In the genomic region with DNA sequence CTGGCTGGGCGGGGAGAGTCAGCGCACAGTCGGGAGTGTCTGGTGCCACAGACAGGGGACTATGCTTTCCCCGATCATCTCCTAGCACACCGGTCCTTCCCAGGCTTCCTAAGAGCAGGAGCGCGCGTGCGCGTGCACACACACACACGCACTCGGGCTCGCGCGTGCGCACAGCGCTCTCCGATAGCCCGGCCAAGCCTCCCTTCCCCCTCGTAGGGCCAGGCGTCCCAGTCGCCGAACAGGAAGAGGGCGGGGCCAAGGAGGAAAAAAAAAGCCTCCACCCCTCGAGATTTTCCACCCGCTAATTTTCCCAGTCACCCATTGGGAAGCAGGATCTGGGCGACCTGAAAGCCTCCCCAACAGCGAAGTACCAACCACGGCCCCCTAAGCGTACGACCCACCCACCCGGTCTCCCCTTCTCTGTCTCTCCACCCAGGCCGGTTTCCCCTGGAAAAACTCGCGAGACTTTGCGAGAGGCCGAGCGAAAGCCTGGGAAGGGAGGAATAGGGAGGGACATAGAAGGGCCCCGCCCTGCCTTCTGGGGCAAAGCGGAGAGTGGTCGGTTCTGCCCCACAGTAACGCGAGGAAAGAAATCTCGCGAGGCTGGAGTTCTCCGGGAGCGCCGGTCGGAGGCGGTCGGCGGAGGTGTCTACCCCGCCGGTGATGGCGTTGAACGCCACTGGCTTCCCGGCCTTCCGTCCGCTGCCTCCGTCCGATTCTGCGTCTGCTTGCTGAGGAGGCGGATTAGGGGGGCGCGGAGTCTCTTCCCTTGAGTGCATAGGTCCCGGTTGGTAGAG, we compare ENCODE assay signal across 8 cellular contexts. TPM values are rescaled to one million over a fixed set of nuclear protein-coding genes. Genes with fewer than 3 reads are reported as not detected.
DNase-seq lines count a peak whose midpoint lies in the region; ATAC-seq and TF ChIP-seq lines count a peak whose summit lies in the region.

A gene (plus strand): TSS at position 608 of the 797 bp plus-strand sequence. CDS start 15,689 bp downstream, outside the sequence.
A gene with protein sequence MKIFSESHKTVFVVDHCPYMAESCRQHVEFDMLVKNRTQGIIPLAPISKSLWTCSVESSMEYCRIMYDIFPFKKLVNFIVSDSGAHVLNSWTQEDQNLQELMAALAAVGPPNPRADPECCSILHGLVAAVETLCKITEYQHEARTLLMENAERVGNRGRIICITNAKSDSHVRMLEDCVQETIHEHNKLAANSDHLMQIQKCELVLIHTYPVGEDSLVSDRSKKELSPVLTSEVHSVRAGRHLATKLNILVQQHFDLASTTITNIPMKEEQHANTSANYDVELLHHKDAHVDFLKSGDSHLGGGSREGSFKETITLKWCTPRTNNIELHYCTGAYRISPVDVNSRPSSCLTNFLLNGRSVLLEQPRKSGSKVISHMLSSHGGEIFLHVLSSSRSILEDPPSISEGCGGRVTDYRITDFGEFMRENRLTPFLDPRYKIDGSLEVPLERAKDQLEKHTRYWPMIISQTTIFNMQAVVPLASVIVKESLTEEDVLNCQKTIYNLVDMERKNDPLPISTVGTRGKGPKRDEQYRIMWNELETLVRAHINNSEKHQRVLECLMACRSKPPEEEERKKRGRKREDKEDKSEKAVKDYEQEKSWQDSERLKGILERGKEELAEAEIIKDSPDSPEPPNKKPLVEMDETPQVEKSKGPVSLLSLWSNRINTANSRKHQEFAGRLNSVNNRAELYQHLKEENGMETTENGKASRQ (minus strand): TSS at position 119 of the 797 bp plus-strand sequence. CDS start 1,178 bp downstream, outside the sequence.

- peak within 1 kb of the TSS; percentile 97 for H3K27ac ChIP-seq in cardiac muscle cell
- H3K27ac ChIP-seq in trophoblast cell (ENCODE audit: low read depth, low read length): peak within 1 kb of the TSS; percentile 91
- H3K27ac ChIP-seq in transverse colon: peak within 1 kb of the TSS; percentile 93 to 97 (median 94)

- in situ Hi-C loops in transverse colon (cut with MboI; ENCODE audit: low pct_ligation_motif_present in 1 of 4, low pct_unique_long_range_greater_than_20kb in 1 of 4, low sequenced_read_pairs in 3 of 4): no loop called here

- no peak within 1 kb of the TSS for H2AK5ac ChIP-seq in trophoblast cell (ENCODE audit: low read length)

- WGBS in trophoblast cell (ENCODE audit: extremely low coverage, insufficient coverage, insufficient read length): no CpG with 5 or more reads among the region's 66 CpGs
- WGBS in transverse colon (ENCODE audit: low coverage in 1 of 2), 2 donors: 1% methylated on average over 50 of the region's 66 CpGs; no CpG with 5 or more reads in 1 of the 2 donors

- H3K36me3 ChIP-seq in adipocyte (ENCODE audit: control insufficient read depth, insufficient read depth, low read length, severe bottlenecking): peaks cover 6% of the 10 kb centered on the region
- H3K36me3 ChIP-seq in cardiac muscle cell: no peaks in the 10 kb centered on the region
- H3K36me3 ChIP-seq in trophoblast cell (ENCODE audit: control insufficient read depth in 1 of 2, insufficient read depth in 2 of 2, low read length in 2 of 2): no peaks in the 10 kb centered on the region
- peaks cover 0 to 7% (median 0%) of the 10 kb centered on the region in 4 donors for H3K36me3 ChIP-seq in transverse colon

- H3K27me3 ChIP-seq in adipocyte (replicated peaks; ENCODE audit: control insufficient read depth, insufficient read depth, low read length) (no peaks in the 10 kb centered on the region), cardiac muscle cell (no peaks in the 10 kb centered on the region), trophoblast cell (ENCODE audit: insufficient read depth, low read length) (no peaks in the 10 kb centered on the region), transverse colon (no peaks in the 10 kb centered on the region)

- peak within 1 kb of the TSS; percentile 68 for H3K18ac ChIP-seq in trophoblast cell (ENCODE audit: low read length)

- H3K9me3 ChIP-seq in adipocyte (ENCODE audit: control insufficient read depth, low read length) (no peaks in the 10 kb centered on the region), cardiac muscle cell (ENCODE audit: low read depth) (no peaks in the 10 kb centered on the region), trophoblast cell (ENCODE audit: insufficient read depth, low read depth, low read length) (no peaks in the 10 kb centered on the region), transverse colon (no peaks in the 10 kb centered on the region)

- intact Hi-C loops in transverse colon (cut with DNase I; ENCODE audit: low total_unique reads): loop anchor here (5.0 kb wide), 1 partner anchor 74 kb away; a partner anchor contains a TSS

- peaks cover 5% of the 10 kb centered on the region for H3K79me1 ChIP-seq in trophoblast cell (ENCODE audit: low read length)

- peak within 1 kb of the TSS; percentile 73 for H4K8ac ChIP-seq in trophoblast cell (ENCODE audit: low read depth, low read length)

- H3K4me1 ChIP-seq in adipocyte (ENCODE audit: control insufficient read depth, insufficient read depth, low read length) (peaks cover 59% of the 10 kb centered on the region), cardiac muscle cell (ENCODE audit: low read depth) (peaks cover 21% of the 10 kb centered on the region), trophoblast cell (ENCODE audit: control insufficient read depth in 1 of 2, insufficient read depth in 2 of 2, low read length in 2 of 2) (peaks cover 0 to 3% of the 10 kb centered on the region in 2 experiments), transverse colon (peaks cover 6 to 52% (median 40%) of the 10 kb centered on the region in 4 donors)

- H3K9ac ChIP-seq in adipocyte (ENCODE audit: low read length) (peak within 1 kb of the TSS; percentile 99), trophoblast cell (ENCODE audit: low read length) (peak within 1 kb of the TSS; percentile 98)

- H3K4me3 ChIP-seq in GM12875 (ENCODE audit: low read depth, low read length) (peak within 1 kb of the TSS; percentile 96), adipocyte (ENCODE audit: low read length) (peak within 1 kb of the TSS; percentile 100), cardiac muscle cell (peak within 1 kb of the TSS; percentile 87), trophoblast cell (ENCODE audit: low read depth, low read length) (peak within 1 kb of the TSS; percentile 94), transverse colon (peak within 1 kb of the TSS; percentile 65 to 88 (median 76))

- peaks cover 6% of the 10 kb centered on the region for H3K79me2 ChIP-seq in trophoblast cell (ENCODE audit: control insufficient read depth, insufficient read depth, low read length, poor library complexity)

- peak within 1 kb of the TSS; percentile 85 for H2AFZ ChIP-seq in trophoblast cell (ENCODE audit: insufficient read depth, low read length, poor library complexity)

- no peak for TF ChIP-seq CTCF in GM12875 (IDR thresholded peaks at IDR 0.05; ENCODE audit: borderline replicate concordance, insufficient read depth, low read depth, low read length)
- TF ChIP-seq CTCF in cardiac muscle cell (IDR thresholded peaks at IDR 0.05; ENCODE audit: low read depth, low read length): no peak
- TF ChIP-seq CTCF in transverse colon (IDR thresholded peaks at IDR 0.05): no peak

- H2BK120ac ChIP-seq in trophoblast cell (ENCODE audit: insufficient read depth, low read length, poor library complexity): peak within 1 kb of the TSS; percentile 24

- H3K4me2 ChIP-seq in trophoblast cell (ENCODE audit: low read length): peak within 1 kb of the TSS; percentile 89

- no peak within 1 kb of the TSS for H3K23ac ChIP-seq in trophoblast cell (ENCODE audit: low read length)

- peak within 1 kb of the TSS; percentile 22 for H3K4ac ChIP-seq in trophoblast cell (ENCODE audit: low read depth, low read length)

- TF ChIP-seq EP300 in transverse colon (IDR thresholded peaks at IDR 0.05; ENCODE audit: low read depth): peak; percentile 7

- peak within 1 kb of the TSS; percentile 49 for H3K14ac ChIP-seq in trophoblast cell (ENCODE audit: low read length)

- ATAC-seq in HG02798 (IDR thresholded peaks at IDR 0.05; ENCODE audit: poor library complexity, unreplicated experiment): peak; percentile 88

- peak within 1 kb of the TSS; percentile 63 for H4K91ac ChIP-seq in trophoblast cell (ENCODE audit: low read depth, low read length)

- no peak within 1 kb of the TSS for H2BK12ac ChIP-seq in trophoblast cell (ENCODE audit: low read length)

- H4K12ac ChIP-seq in trophoblast cell (ENCODE audit: low read depth, low read length): peak within 1 kb of the TSS; percentile 70

- H2BK5ac ChIP-seq in trophoblast cell (ENCODE audit: low read depth, low read length, poor library complexity): peak within 1 kb of the TSS; percentile 55

- TF ChIP-seq POLR2A in transverse colon (IDR thresholded peaks at IDR 0.05): peak; percentile 97

- DNase-seq in NCI-H1436 (lab: John Stamatoyannopoulos, UW) (peak; percentile 98), T follicular helper cell (ENCODE audit: low read depth) (peak; percentile 96), adipocyte (ENCODE audit: low read depth) (peak; percentile 100), cardiac muscle cell (ENCODE audit: low read depth in 1 of 2, low spot score in 1 of 2) (peak; percentile 99 to 100), trophoblast cell (peak; percentile 99 to 100), transverse colon (peak; percentile 99)

RNA-seq across cellular contexts. Expression of the first gene that starts in this region (rescaled TPM):
- 37.1 and 59.1 TPM in 2 replicates for total RNA-seq in cardiac muscle cell
- 27.4 and 28.3 TPM in 2 replicates for polyA plus RNA-seq in cardiac muscle cell
- 49.4 and 49.6 TPM in 2 replicates for polyA plus RNA-seq in trophoblast cell (2013)
- 10 to 100 TPM; 13.7 to 85.4 (median 43.9) TPM for total RNA-seq in transverse colon

RNA-seq across cellular contexts. Expression of the second gene that starts in this region (rescaled TPM):
- total RNA-seq in cardiac muscle cell: 17.8 and 21.0 TPM in 2 replicates
- 18.9 and 33.9 TPM in 2 replicates for polyA plus RNA-seq in cardiac muscle cell
- polyA plus RNA-seq in trophoblast cell (2013): 18.6 and 19.1 TPM in 2 replicates
- 100 to 1,000 TPM in 1 of 4 donors, 10 to 100 TPM in 2, 1 to 10 TPM in 1; 6.4 to 120 (median 15.7) TPM for total RNA-seq in transverse colon

Comparison
In these comparisons a context has a peak if more than half of its experiments do, and no peak if none do; other contexts are left out.
1. Peak in every context shown above with its lines: DNase-seq, ATAC-seq, H3K4me3 ChIP-seq and H3K27ac ChIP-seq.